Comparison of ENCODE assay signal across 29 cellular contexts in the genomic region with DNA sequence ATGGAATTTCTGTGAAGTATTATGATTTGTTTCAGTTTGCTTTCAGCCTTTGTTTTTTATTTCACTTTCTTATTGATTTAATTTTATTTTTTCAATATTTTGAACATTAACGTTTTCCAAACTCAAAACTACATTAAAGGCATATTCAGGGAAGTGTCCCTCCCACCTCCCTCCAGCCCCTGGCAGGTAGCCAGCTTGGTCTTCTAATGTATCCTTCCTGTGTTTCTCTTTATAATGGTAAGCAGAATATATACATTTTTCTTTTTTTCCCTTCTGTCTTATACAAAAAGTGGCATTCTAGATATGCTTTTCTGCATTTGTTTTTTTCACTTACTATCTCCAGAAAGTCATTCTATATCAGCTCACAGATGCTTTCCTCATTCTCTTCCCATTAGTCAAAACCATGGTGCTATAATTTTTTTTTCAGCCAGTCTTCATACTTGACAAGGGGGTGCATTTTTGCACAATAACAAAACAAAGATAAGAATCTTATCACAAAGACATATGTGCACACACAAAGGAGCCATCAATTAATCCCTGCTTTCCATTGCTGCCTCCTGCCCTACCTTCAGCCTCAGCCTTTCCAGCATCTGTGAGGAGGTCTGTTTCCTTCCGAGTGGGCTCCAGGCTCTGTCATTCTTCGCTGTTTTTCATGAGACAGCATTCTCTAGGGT. TPM values are rescaled to one million over a fixed set of nuclear protein-coding genes. Genes with fewer than 3 reads are reported as not detected.
DNase-seq lines count a peak whose midpoint lies in the region; ATAC-seq and TF ChIP-seq lines count a peak whose summit lies in the region.
"Had no signal": no experiment of that assay in that cellular context is flagged by ENCODE, and none has a peak within 500 bp of the region (broad histone marks: within the 10 kb centered on the region; RNA-seq: fewer than 3 reads in every experiment).

No MANE protein-coding gene starts in this region.

- H2AFZ ChIP-seq in GM23338 = no peak overlapping the region

- H3K36me3 Mint-ChIP-seq in CD14-positive monocyte (no peaks in the 10 kb centered on the region), GM23338 (ENCODE audit: low read depth) (no peaks in the 10 kb centered on the region)
- H3K36me3 Mint-ChIP-seq: activated naive CD8-positive, alpha-beta T cell treated with anti-CD3 and anti-CD28 coated beads for 36 hours; brain; CD4-positive, alpha-beta memory T cell had no signal

- H3K27ac Mint-ChIP-seq in CD14-positive monocyte (no peak overlapping the region), GM23338 (no peak overlapping the region)
- H3K27ac Mint-ChIP-seq: activated naive CD8-positive, alpha-beta T cell treated with anti-CD3 and anti-CD28 coated beads for 36 hours; CD4-positive, alpha-beta memory T cell; endodermal cell; T-helper 2 cell treated with Interferon-gamma antibody and Interleukin-4, amounts not matched to agents 5 μg/mL and 100 μg/mL, for 36 hours had no signal

- H3K4me2 ChIP-seq in GM23338 = no peak overlapping the region

- H3K27me3 Mint-ChIP-seq in CD14-positive monocyte (ENCODE audit: low read depth in 3 of 3) = no peaks in the 10 kb centered on the region
- no peaks in the 10 kb centered on the region for H3K27me3 Mint-ChIP-seq in GM23338 (ENCODE audit: insufficient read depth, low read depth, poor library complexity)
- H3K27me3 Mint-ChIP-seq: activated naive CD8-positive, alpha-beta T cell treated with anti-CD3 and anti-CD28 coated beads for 36 hours had no signal

- no peak for TF ChIP-seq CTCF in cardiac fibroblast (IDR thresholded peaks at IDR 0.05; ENCODE audit: low read depth, low read length)
- TF ChIP-seq CTCF in CD14-positive monocyte (IDR thresholded peaks at IDR 0.05) = no peak
- no peak for TF ChIP-seq CTCF in GM23338 (conservative IDR thresholded peaks at IDR 0.05; ENCODE audit: low read depth in 2 of 2)

- H3K4me1 Mint-ChIP-seq in CD14-positive monocyte (peaks cover 19% of the 10 kb centered on the region), GM23338 (peaks cover 9% of the 10 kb centered on the region; the same call in 2 of the 3 replicates)

- H3F3A ChIP-seq in GM23338 (replicated peaks; ENCODE audit: low read depth) = no peaks in the 10 kb centered on the region

- ATAC-seq in GM18870 (IDR thresholded peaks at IDR 0.05; ENCODE audit: unreplicated experiment) (no peak), GM23338 (no peak)
- ATAC-seq: left lobe of liver; naive thymus-derived CD4-positive, alpha-beta T cell; stimulated activated naive CD8-positive, alpha-beta T cell treated with anti-CD3 and anti-CD28 coated beads, Interleukin-15, Interleukin-2, amounts not matched to agents 100 U/mL and 50 U/mL, for 24 hours had no signal

- H3K4me3 ChIP-seq in cardiac fibroblast (replicated peaks in 1 of 2; ENCODE audit: low read depth in 2 of 2, low read length in 2 of 2) (no peak overlapping the region), GM23338 (no peak overlapping the region)
- H3K4me3 ChIP-seq: colonic mucosa, SK-N-MC, spleen, thyroid gland had no signal

- H3K9me3 Mint-ChIP-seq in CD14-positive monocyte (peaks cover 0 to 10% (median 5%) of the 10 kb centered on the region in 7 donors), GM23338 (no peaks in the 10 kb centered on the region)
- H3K9me3 Mint-ChIP-seq: activated naive CD8-positive, alpha-beta T cell treated with anti-CD3 and anti-CD28 coated beads for 36 hours; endodermal cell; T-helper 2 cell treated with Interferon-gamma antibody and Interleukin-4, amounts not matched to agents 5 μg/mL and 100 μg/mL, for 36 hours had no signal

- intact Hi-C loops in CD14-positive monocyte (cut with micrococcal nuclease) = no loop called here

- H3K4me3 Mint-ChIP-seq in CD14-positive monocyte (no peak overlapping the region), GM23338 (no peak overlapping the region)
- H3K4me3 Mint-ChIP-seq: activated naive CD8-positive, alpha-beta T cell treated with anti-CD3 and anti-CD28 coated beads for 36 hours; brain; CD4-positive, alpha-beta memory T cell; endodermal cell; naive thymus-derived CD4-positive, alpha-beta T cell; T-helper 2 cell treated with Interferon-gamma antibody and Interleukin-4, amounts not matched to agents 5 μg/mL and 100 μg/mL, for 36 hours had no signal

- H3K27ac ChIP-seq in GM23338 (ENCODE audit: low read depth) = no peak overlapping the region
- H3K27ac ChIP-seq: colonic mucosa, RWPE1, SK-N-MC, spleen, thyroid gland, WERI-Rb-1 had no signal

- peaks cover 2% of the 10 kb centered on the region; the same call in 1 of the 2 replicates for H3K4me1 ChIP-seq in GM23338 (ENCODE audit: insufficient read depth)
- H3K4me1 ChIP-seq: colonic mucosa had no signal

- no peaks in the 10 kb centered on the region for H3K9me2 ChIP-seq in GM23338 (ENCODE audit: insufficient read depth)

- H3K36me3 ChIP-seq in GM23338 (ENCODE audit: insufficient read depth) = no peaks in the 10 kb centered on the region
- H3K36me3 ChIP-seq: colonic mucosa, spleen, thyroid gland, WERI-Rb-1 had no signal

- DNase-seq in ELR (ENCODE audit: low read depth) (peak; percentile 20), NCI-H226 (peak; percentile 79), cardiac fibroblast (ENCODE audit: low read depth in 2 of 2) (peak; percentile 42 to 61), lung microvascular endothelial cell (ENCODE audit: low read depth in 2 of 2) (peak; percentile 85 to 95), medulla oblongata (ENCODE audit: extremely low spot score) (no peak), CD14-positive monocyte (ENCODE audit: low spot score) (no peak), GM23338 (ENCODE audit: low spot score) (no peak)
- DNase-seq: activated CD4-positive, alpha-beta T cell treated with anti-CD3 and anti-CD28 coated beads, Interleukin-2, amount 50 U/mL, for 1 hour; activated naive CD8-positive, alpha-beta T cell treated with anti-CD3 and anti-CD28 coated beads for 36 hours; CD4-positive, alpha-beta memory T cell; colonic mucosa; DMS79; endodermal cell; H7; head of caudate nucleus; KG1; naive thymus-derived CD4-positive, alpha-beta T cell; NCI-H524; spleen; stimulated activated CD4-positive, alpha-beta T cell treated with anti-CD3 and anti-CD28 coated beads, Interleukin-4, amount 100 ng/mL, for 1 hour; stimulated activated naive CD8-positive, alpha-beta T cell treated with anti-CD3 and anti-CD28 coated beads, Interleukin-15, Interleukin-2, amounts not matched to agents 100 U/mL and 50 U/mL, for 24 hours; thyroid gland; WERI-Rb-1 had no signal

- no peaks in the 10 kb centered on the region for H3K27me3 ChIP-seq in GM23338 (ENCODE audit: insufficient read depth)
- H3K27me3 ChIP-seq: colonic mucosa, spleen, thyroid gland had no signal

- no peaks in the 10 kb centered on the region for H3K79me2 ChIP-seq in GM23338 (replicated peaks; ENCODE audit: insufficient read depth)

- H4K20me1 ChIP-seq in GM23338 (replicated peaks; ENCODE audit: insufficient read depth) = no peaks in the 10 kb centered on the region

RNA-seq across cellular contexts. Expression of a gene that starts 33.7 kb away (rescaled TPM):
- 6.1 and 6.2 TPM in 2 replicates for total RNA-seq in lung microvascular endothelial cell
- polyA plus RNA-seq in CD14-positive monocyte (1 to 10 TPM in 1 of 2 donors, under 1 TPM in 1; 0.73 to 1.2 TPM), GM23338 (2016; fragmentation: Nextera tagmentation; extraction: Ambion mirVana) (45.1 and 50.5 TPM in 2 replicates)
- 52.0 and 58.7 TPM in 2 replicates for total RNA-seq in GM23338 (2014; rRNA removed; shearing (Covaris generic))

Comparison
In these comparisons a context has a peak if more than half of its experiments do, and no peak if none do; other contexts are left out.
1. DNase-seq: peak in ELR (single experiment), NCI-H226 (single experiment), cardiac fibroblast (2 of 2) and lung microvascular endothelial cell (2 of 2); none in medulla oblongata (single experiment), CD14-positive monocyte (single experiment) and GM23338 (single experiment).